8 cellular contexts compared by ENCODE assay signal in the genomic region with DNA sequence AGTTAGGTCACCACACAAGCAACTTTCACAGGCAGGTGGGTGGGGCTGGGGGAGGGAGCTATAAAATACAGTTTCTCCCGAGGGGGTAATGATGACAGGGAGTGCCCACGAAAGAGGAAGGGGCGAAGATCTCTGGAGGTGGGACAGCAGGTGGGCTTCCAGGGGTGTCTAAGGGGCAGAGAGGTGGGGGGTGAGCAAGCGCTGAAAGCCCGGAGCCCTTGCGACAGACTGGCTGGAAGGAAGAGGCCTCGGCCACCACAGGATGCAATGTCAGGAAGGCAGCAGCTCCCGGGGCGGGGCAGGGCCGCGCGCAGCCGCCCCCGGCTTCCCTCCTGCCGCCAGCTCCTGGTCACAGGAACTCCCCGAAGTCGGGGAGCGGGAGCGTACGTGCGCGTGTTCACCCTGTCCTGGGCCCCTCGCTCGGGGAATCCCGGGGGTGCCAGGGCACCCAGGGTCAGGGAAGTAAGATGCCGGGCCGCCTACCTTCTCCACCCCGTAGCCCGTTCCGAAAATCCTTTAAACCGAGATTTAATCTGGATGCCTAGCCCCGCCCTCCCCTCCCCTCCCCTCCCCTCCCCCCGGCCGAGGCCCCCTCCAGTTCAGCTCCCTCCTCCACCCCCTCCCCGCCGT.
DNase-seq lines count a peak whose midpoint lies in the region; ATAC-seq and TF ChIP-seq lines count a peak whose summit lies in the region.

No MANE protein-coding gene starts in this region.

- H3K4me1 ChIP-seq in neuronal stem cell (ENCODE audit: control insufficient read depth in 2 of 2, insufficient read depth in 1 of 2, low read depth in 1 of 2, low read length in 2 of 2) = peaks cover 44 to 56% of the 10 kb centered on the region in 2 donors
- H3K4me1 ChIP-seq in uterus = peaks cover 9 to 38% of the 10 kb centered on the region in 2 donors

- H3K4me3 ChIP-seq in NB4 (ENCODE audit: low read depth, low read length) (peak overlapping the region; percentile 42), fibroblast of villous mesenchyme (ENCODE audit: low read depth, low read length) (peak overlapping the region; percentile 56), neuronal stem cell (ENCODE audit: low read length in 2 of 2) (peak overlapping the region; percentile 52 to 80), uterus (peak overlapping the region; percentile 43 to 44)

- intact Hi-C loops in CD14-positive monocyte (cut with micrococcal nuclease) (loop anchor here (2.0 to 10.0 kb wide), 5 partner anchors 25 to 267 kb away; a partner anchor contains a TSS), uterus (cut with DNase I; ENCODE audit: low total_unique reads) (no loop called here)

- peak overlapping the region; percentile 75 for H3K4me2 ChIP-seq in neuronal stem cell (ENCODE audit: insufficient read depth, low read length, poor library complexity, severe bottlenecking)

- H4K91ac ChIP-seq in neuronal stem cell (ENCODE audit: low read depth, low read length, poor library complexity) = no peak overlapping the region

- H2AFZ ChIP-seq in neuronal stem cell (ENCODE audit: low read length) = peak overlapping the region; percentile 77

- H3K4ac ChIP-seq in neuronal stem cell (ENCODE audit: low read length) = no peak overlapping the region

- H3K9me3 ChIP-seq in neuronal stem cell (replicated peaks in 1 of 2; ENCODE audit: control insufficient read depth in 2 of 2, insufficient read depth in 1 of 2, low read depth in 1 of 2, low read length in 2 of 2) (peaks cover 0 to 2% of the 10 kb centered on the region in 2 donors), uterus (no peaks in the 10 kb centered on the region)

- peaks cover 82% of the 10 kb centered on the region for H3K4me1 Mint-ChIP-seq in CD14-positive monocyte
- peaks cover 43% of the 10 kb centered on the region for H3K4me1 Mint-ChIP-seq in activated T-cell treated with anti-CD3 and anti-CD28 coated beads, Interleukin-2, amount 50 U/mL, for 4 hours (ENCODE audit: low read depth)

- peak overlapping the region; percentile 84 for H3K18ac ChIP-seq in neuronal stem cell (ENCODE audit: low read length)

- no peak overlapping the region for H4K8ac ChIP-seq in neuronal stem cell (ENCODE audit: low read depth, low read length)

- peaks cover 0 to 2% (median 0%) of the 10 kb centered on the region in 3 donors for H3K27me3 Mint-ChIP-seq in CD14-positive monocyte (ENCODE audit: low read depth in 3 of 3)
- no peaks in the 10 kb centered on the region for H3K27me3 Mint-ChIP-seq in activated T-cell treated with anti-CD3 and anti-CD28 coated beads, Interleukin-2, amount 50 U/mL, for 4 hours (ENCODE audit: low read depth)

- ATAC-seq in GM19463 (IDR thresholded peaks at IDR 0.05; ENCODE audit: unreplicated experiment) (peak; percentile 37), HG03280 (IDR thresholded peaks at IDR 0.05; ENCODE audit: unreplicated experiment) (no peak)
- peak; percentile 15 to 27 for ATAC-seq in activated T-cell treated with anti-CD3 and anti-CD28 coated beads, Interleukin-2, amount 50 U/mL, for 4 hours

- H3K27ac ChIP-seq in neuronal stem cell (replicated peaks; ENCODE audit: low read length) = no peak overlapping the region
- H3K27ac ChIP-seq in uterus = peak overlapping the region; percentile 77 to 86

- TF ChIP-seq POLR2A in NB4 (IDR thresholded peaks at IDR 0.05; ENCODE audit: extremely low read depth, insufficient read length) (no peak), uterus (IDR thresholded peaks at IDR 0.05) (no peak)

- H3K27me3 ChIP-seq in neuronal stem cell (ENCODE audit: control insufficient read depth in 3 of 3, insufficient read depth in 3 of 3, low read depth in 1 of 3, low read length in 3 of 3) (no peaks in the 10 kb centered on the region), uterus (no peaks in the 10 kb centered on the region)

- peak overlapping the region; percentile 91 to 98 (median 96) for H3K27ac Mint-ChIP-seq in CD14-positive monocyte

- no CpG with 5 or more reads among the region's 36 CpGs for WGBS in neuronal stem cell (ENCODE audit: extremely low coverage in 2 of 2, insufficient read length in 2 of 2, insufficient replicate concordance in 1 of 2), 2 donors

- H2BK15ac ChIP-seq in neuronal stem cell (ENCODE audit: low read length) = no peak overlapping the region

- no peak overlapping the region for H2BK120ac ChIP-seq in neuronal stem cell (ENCODE audit: low read depth, low read length)

- H2BK12ac ChIP-seq in neuronal stem cell (ENCODE audit: low read length) = no peak overlapping the region

- H3K23ac ChIP-seq in neuronal stem cell (ENCODE audit: low read depth, low read length, poor library complexity) = no peak overlapping the region

- no peak overlapping the region for H3K14ac ChIP-seq in neuronal stem cell (ENCODE audit: low read length)

- H3K36me3 ChIP-seq in neuronal stem cell (replicated peaks in 1 of 2; ENCODE audit: control insufficient read depth in 2 of 2, insufficient read depth in 2 of 2, low read length in 2 of 2) = peaks cover 0 to 28% of the 10 kb centered on the region in 2 donors
- H3K36me3 ChIP-seq in uterus = no peaks in the 10 kb centered on the region

- peaks cover 19% of the 10 kb centered on the region for H3K79me1 ChIP-seq in neuronal stem cell (ENCODE audit: low read depth, low read length)

- DNase-seq in CD14-positive monocyte (ENCODE audit: low spot score) (peak; percentile 86), NB4 (ENCODE audit: low read depth) (peak; percentile 92), fibroblast of villous mesenchyme (ENCODE audit: low read depth) (peak; percentile 74), neuronal stem cell (ENCODE audit: low spot score) (no peak), uterus (peak; percentile 62 to 68)
- no peak for DNase-seq in activated T-cell treated with anti-CD3 and anti-CD28 coated beads, Interleukin-2, amount 50 U/mL, for 4 hours

- no peak for TF ChIP-seq CTCF in CD14-positive monocyte (IDR thresholded peaks at IDR 0.05)
- TF ChIP-seq CTCF in NB4 (IDR thresholded peaks at IDR 0.05; ENCODE audit: low read depth, low read length) = no peak
- TF ChIP-seq CTCF in fibroblast of villous mesenchyme (IDR thresholded peaks at IDR 0.05; ENCODE audit: insufficient read depth, low read depth, low read length) = no peak
- TF ChIP-seq CTCF in uterus (IDR thresholded peaks at IDR 0.05) = no peak

- H2AK5ac ChIP-seq in neuronal stem cell (ENCODE audit: low read depth, low read length) = peak overlapping the region; percentile 77

- peaks cover 54 to 63% of the 10 kb centered on the region in 2 donors for H3K36me3 Mint-ChIP-seq in CD14-positive monocyte
- no peaks in the 10 kb centered on the region for H3K36me3 Mint-ChIP-seq in activated T-cell treated with anti-CD3 and anti-CD28 coated beads, Interleukin-2, amount 50 U/mL, for 4 hours (ENCODE audit: insufficient read depth)

- H3K9ac ChIP-seq in neuronal stem cell (ENCODE audit: low read depth, low read length, poor library complexity) = peak overlapping the region; percentile 90

- peaks cover 0 to 2% (median 0%) of the 10 kb centered on the region in 7 donors for H3K9me3 Mint-ChIP-seq in CD14-positive monocyte
- no peaks in the 10 kb centered on the region for H3K9me3 Mint-ChIP-seq in activated T-cell treated with anti-CD3 and anti-CD28 coated beads, Interleukin-2, amount 50 U/mL, for 4 hours

- H2BK5ac ChIP-seq in neuronal stem cell (ENCODE audit: low read length) = no peak overlapping the region

- peak overlapping the region; percentile 79 to 81 for H3K4me3 Mint-ChIP-seq in CD14-positive monocyte
- peak overlapping the region; percentile 64 for H3K4me3 Mint-ChIP-seq in activated T-cell treated with anti-CD3 and anti-CD28 coated beads, Interleukin-2, amount 50 U/mL, for 4 hours

Comparison
In these comparisons a context has a peak if more than half of its experiments do, and no peak if none do; other contexts are left out.
1. DNase-seq: peak in CD14-positive monocyte (single experiment), NB4 (single experiment), fibroblast of villous mesenchyme (single experiment) and uterus (2 of 2); none in activated T-cell treated with anti-CD3 and anti-CD28 coated beads, Interleukin-2, amount 50 U/mL, for 4 hours (single experiment) and neuronal stem cell (single experiment).
2. Peak in every context shown above with its lines, with median percentiles within 50 percentile points of each other: H3K4me3 ChIP-seq.